ENCODE assay signal across 7 cellular contexts in the genomic region with DNA sequence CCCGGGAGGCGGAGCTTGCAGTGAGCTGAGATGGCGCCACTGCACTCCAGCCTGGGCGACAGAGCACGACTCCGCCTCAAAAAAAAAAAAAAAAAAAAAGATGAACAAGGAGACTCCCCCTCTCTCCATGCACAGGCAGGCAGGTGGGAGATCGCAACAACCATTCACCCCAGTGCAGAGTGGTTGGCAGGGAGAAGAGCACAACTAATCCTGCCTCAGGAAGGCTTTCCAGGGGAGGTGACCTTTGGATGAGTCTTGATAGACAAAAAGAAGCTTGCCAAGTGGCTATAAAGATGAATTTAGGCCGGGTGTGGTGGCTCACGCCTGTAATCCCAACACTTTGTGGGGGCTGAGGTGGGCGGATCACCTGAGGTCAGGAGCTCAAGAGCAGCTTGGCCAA. TPM values are rescaled to one million over a fixed set of nuclear protein-coding genes. Genes with fewer than 3 reads are reported as not detected.
"Had no signal": no experiment of that assay in that cellular context is flagged by ENCODE, and none has a peak within 500 bp of the region (broad histone marks: within the 10 kb centered on the region; RNA-seq: fewer than 3 reads in every experiment).

No MANE protein-coding gene starts in this region.

- H3K27ac ChIP-seq: HL-60 had no signal

- H3K4me3 ChIP-seq: K562 had no signal

- ATAC-seq: HepG2, K562 had no signal

- DNase-seq: IMR-90, KBM-7 had no signal

RNA-seq across cellular contexts. Expression of a gene that starts 30.0 kb away (rescaled TPM):
- total RNA-seq: HT1080, K562 had no signal
- polyA plus RNA-seq: IgD-negative memory B cell, K562 had no signal
